1 cellular context compared by ENCODE assay signal in the genomic region with DNA sequence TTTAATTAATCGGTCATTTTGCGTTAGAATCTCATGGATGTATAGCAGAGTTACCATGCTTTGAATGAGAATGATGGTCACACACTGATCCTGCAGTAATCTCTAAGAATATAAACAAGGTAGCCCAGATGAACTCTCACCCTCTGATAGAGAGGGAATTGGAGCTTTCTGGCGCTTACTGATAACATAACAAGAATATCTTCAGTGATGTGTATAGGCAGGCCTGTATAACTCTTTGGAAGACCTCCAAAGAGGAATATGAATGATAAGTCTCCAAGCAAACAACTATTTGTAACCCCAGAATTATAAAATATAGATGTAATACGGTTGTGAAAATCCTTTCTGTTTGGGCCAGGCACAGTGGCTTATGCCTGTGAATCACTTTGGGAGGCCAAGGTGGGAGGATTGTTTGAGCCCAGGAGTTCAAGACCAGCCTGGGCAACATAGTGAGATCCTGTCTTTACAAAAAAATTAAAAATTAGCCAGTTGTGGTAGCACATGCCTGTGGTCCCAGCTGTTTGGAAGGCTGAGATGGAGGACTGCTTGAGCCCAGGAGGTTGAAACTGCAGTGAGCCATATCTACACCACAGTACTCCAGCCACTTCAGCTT.
TF ChIP-seq lines count a peak whose summit lies in the region.

No MANE protein-coding gene starts in this region.

TF ChIP-seq in K562, 482 proteins besides CTCF, POLR2A, EP300 and RAD21 (continued from another document and continues in another):
- TF ChIP-seq RERE (CRISPR knock-in tag; IDR thresholded peaks at IDR 0.05; ENCODE audit: borderline replicate concordance) (no peak), ZZZ3 (IDR thresholded peaks at IDR 0.05) (no peak), RFX1 (IDR thresholded peaks at IDR 0.05) (no peak), SIX5 (IDR thresholded peaks at IDR 0.05; ENCODE audit: borderline replicate concordance in 1 of 2, insufficient read depth in 1 of 2, low read depth in 1 of 2, low read length in 2 of 2) (no peak), CTBP1 (IDR thresholded peaks at IDR 0.05; ENCODE audit: borderline replicate concordance) (peak; percentile 78), PRMT5 (CRISPR knock-in tag; IDR thresholded peaks at IDR 0.05) (no peak), PRPF4 (IDR thresholded peaks at IDR 0.05; ENCODE audit: insufficient read depth, low read depth, low read length, poor library complexity, severe bottlenecking) (no peak), FOXJ2 (tag; IDR thresholded peaks at IDR 0.05) (peak; percentile 63; the same call in 1 of the 2 replicates), ZFP30 (CRISPR knock-in tag; IDR thresholded peaks at IDR 0.05; ENCODE audit: borderline replicate concordance) (no peak), ZBTB1 (CRISPR knock-in tag; IDR thresholded peaks at IDR 0.05; ENCODE audit: borderline replicate concordance, low read depth) (no peak), CBFB (CRISPR knock-in tag; IDR thresholded peaks at IDR 0.05) (no peak), NUFIP1 (IDR thresholded peaks at IDR 0.05; ENCODE audit: partially characterized antibody) (no peak), FOXK1 (CRISPR knock-in tag; IDR thresholded peaks at IDR 0.05; ENCODE audit: borderline replicate concordance) (no peak), CEBPG (CRISPR knock-in tag; IDR thresholded peaks at IDR 0.05) (no peak), CEBPG (tag; conservative IDR thresholded peaks at IDR 0.05 in 1 of 2, IDR thresholded peaks at IDR 0.05 in 1 of 2) (no peak), RBM25 (IDR thresholded peaks at IDR 0.05; ENCODE audit: low read depth, low read length, severe bottlenecking) (peak; percentile 66), TCF7 (IDR thresholded peaks at IDR 0.05; ENCODE audit: borderline replicate concordance) (no peak), TGIF2 (CRISPR knock-in tag; IDR thresholded peaks at IDR 0.05) (no peak), XRCC4 (IDR thresholded peaks at IDR 0.05; ENCODE audit: extremely low read depth, insufficient read depth, insufficient read length) (no peak), NFE2L1 (tag; IDR thresholded peaks at IDR 0.05; ENCODE audit: borderline replicate concordance, low read depth) (no peak), ZKSCAN8 (CRISPR knock-in tag; IDR thresholded peaks at IDR 0.05) (no peak), EHMT2 (IDR thresholded peaks at IDR 0.05) (no peak), RCOR1 (IDR thresholded peaks at IDR 0.05; ENCODE audit: borderline replicate concordance in 1 of 2, low read depth in 2 of 2, low read length in 2 of 2) (peak in 1 of 2 experiments; percentile 87; a peak in 3 of 4 replicates), PYGO2 (tag; IDR thresholded peaks at IDR 0.05) (no peak), ETV6 (IDR thresholded peaks at IDR 0.05; ENCODE audit: borderline replicate concordance in 1 of 2, low read depth in 2 of 2, low read length in 1 of 2) (no peak), ETV6 (CRISPR knock-in tag; IDR thresholded peaks at IDR 0.05; ENCODE audit: borderline replicate concordance) (no peak), HMGN3 (IDR thresholded peaks at IDR 0.05; ENCODE audit: borderline replicate concordance, extremely low read depth, insufficient read length, low read depth, low read length) (no peak), CCAR2 (IDR thresholded peaks at IDR 0.05; ENCODE audit: low read depth, low read length) (no peak), PHF20 (IDR thresholded peaks at IDR 0.05; ENCODE audit: partially characterized antibody) (no peak), ZBTB7A (IDR thresholded peaks at IDR 0.05; ENCODE audit: borderline replicate concordance, control insufficient read depth, low read depth, low read length) (no peak), RBM15 (IDR thresholded peaks at IDR 0.05; ENCODE audit: insufficient read depth, low read length) (no peak), TFAM (CRISPR knock-in tag; conservative IDR thresholded peaks at IDR 0.05) (no peak), CBX8 (IDR thresholded peaks at IDR 0.05; ENCODE audit: borderline replicate concordance, extremely low read depth, low read depth, low read length, poor library complexity, severe bottlenecking) (no peak), WHSC1 (IDR thresholded peaks at IDR 0.05; ENCODE audit: low read length) (no peak), NEUROD1 (IDR thresholded peaks at IDR 0.05; ENCODE audit: borderline replicate concordance, low read depth, low read length, partially characterized antibody) (no peak), ZNF212 (CRISPR knock-in tag; IDR thresholded peaks at IDR 0.05) (no peak), ZNF274 (IDR thresholded peaks at IDR 0.05; ENCODE audit: borderline replicate concordance, low read depth, low read length) (no peak), SMAD3 (CRISPR knock-in tag; conservative IDR thresholded peaks at IDR 0.05) (no peak), CC2D1A (IDR thresholded peaks at IDR 0.05) (no peak), TAF1 (IDR thresholded peaks at IDR 0.05; ENCODE audit: control insufficient read depth, extremely low read depth, insufficient read depth, low read length, severe bottlenecking) (no peak), GATAD2B (IDR thresholded peaks at IDR 0.05; ENCODE audit: borderline replicate concordance) (0 out of 2 replicates have a peak, but pooled peaks have one; percentile 34), ZNF217 (CRISPR knock-in tag; IDR thresholded peaks at IDR 0.05) (no peak)
- TF ChIP-seq, protein P1, sequence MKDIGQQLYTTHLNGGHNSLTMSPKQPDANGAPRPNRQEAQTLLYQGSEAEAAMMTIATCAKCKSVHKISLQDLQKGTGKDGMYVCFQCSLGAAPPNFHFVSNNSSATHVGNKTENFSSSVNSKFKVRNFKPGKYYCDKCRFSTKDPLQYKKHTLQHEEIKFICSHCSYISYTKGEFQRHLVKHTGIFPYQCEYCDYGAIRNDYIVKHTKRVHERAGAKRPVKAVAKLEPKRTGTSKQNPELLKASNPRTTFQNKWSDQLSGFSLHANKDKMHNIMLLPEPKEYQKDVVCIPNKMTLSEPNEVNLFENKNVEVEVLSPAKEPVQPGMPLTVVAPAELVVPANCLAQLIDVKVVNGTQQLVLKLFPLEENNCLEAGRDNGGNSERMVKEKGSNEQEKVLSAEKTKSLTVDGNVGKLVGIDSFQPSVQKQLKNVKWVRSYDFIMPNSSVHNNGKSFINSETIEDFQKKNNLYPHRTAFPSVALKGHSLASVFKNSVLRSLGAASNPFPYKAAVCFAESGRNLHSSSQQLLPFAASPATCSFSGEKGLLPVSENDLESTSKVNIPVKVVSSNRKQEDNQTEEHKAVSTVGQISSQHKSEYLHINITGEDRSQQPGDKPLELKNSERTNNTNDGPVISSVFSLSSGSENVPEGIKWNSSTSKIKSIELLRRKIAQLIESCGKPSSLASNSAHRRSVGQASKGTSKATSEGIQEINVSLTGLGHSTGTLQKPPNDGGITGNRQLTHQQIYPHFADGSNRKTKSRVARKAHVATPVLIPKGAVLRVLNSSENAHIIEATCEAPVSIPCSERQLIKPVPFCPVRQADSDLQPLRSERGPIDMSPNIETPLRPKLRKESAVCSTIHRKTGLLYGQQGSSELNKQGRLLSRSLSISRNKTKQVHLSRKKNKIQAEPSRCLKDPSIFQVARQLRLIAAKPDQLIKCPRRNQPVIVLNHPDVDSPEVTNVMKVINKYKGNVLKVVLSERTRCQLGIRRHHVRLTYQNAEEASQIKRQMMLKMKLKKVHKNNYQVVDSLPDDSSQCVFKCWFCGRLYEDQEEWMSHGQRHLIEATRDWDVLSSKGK (CRISPR knock-in tag; IDR thresholded peaks at IDR 0.05) = no peak
- TF ChIP-seq, protein P2, sequence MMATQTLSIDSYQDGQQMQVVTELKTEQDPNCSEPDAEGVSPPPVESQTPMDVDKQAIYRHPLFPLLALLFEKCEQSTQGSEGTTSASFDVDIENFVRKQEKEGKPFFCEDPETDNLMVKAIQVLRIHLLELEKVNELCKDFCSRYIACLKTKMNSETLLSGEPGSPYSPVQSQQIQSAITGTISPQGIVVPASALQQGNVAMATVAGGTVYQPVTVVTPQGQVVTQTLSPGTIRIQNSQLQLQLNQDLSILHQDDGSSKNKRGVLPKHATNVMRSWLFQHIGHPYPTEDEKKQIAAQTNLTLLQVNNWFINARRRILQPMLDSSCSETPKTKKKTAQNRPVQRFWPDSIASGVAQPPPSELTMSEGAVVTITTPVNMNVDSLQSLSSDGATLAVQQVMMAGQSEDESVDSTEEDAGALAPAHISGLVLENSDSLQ (IDR thresholded peaks at IDR 0.05) = 0 out of 2 replicates have a peak, but pooled peaks have one; percentile 5
- TF ChIP-seq, protein P3, sequence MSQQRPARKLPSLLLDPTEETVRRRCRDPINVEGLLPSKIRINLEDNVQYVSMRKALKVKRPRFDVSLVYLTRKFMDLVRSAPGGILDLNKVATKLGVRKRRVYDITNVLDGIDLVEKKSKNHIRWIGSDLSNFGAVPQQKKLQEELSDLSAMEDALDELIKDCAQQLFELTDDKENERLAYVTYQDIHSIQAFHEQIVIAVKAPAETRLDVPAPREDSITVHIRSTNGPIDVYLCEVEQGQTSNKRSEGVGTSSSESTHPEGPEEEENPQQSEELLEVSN (IDR thresholded peaks at IDR 0.05; ENCODE audit: borderline replicate concordance in 1 of 2, extremely low read depth in 1 of 2, insufficient read depth in 1 of 2, insufficient read length in 1 of 2, low read depth in 1 of 2, low read length in 1 of 2, poor library complexity in 1 of 2, severe bottlenecking in 1 of 2) = no peak
- TF ChIP-seq, protein P4, sequence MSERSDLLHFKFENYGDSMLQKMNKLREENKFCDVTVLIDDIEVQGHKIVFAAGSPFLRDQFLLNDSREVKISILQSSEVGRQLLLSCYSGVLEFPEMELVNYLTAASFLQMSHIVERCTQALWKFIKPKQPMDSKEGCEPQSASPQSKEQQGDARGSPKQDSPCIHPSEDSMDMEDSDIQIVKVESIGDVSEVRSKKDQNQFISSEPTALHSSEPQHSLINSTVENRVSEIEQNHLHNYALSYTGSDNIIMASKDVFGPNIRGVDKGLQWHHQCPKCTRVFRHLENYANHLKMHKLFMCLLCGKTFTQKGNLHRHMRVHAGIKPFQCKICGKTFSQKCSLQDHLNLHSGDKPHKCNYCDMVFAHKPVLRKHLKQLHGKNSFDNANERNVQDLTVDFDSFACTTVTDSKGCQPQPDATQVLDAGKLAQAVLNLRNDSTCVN (CRISPR knock-in tag; IDR thresholded peaks at IDR 0.05) = no peak
- TF ChIP-seq, protein P5, sequence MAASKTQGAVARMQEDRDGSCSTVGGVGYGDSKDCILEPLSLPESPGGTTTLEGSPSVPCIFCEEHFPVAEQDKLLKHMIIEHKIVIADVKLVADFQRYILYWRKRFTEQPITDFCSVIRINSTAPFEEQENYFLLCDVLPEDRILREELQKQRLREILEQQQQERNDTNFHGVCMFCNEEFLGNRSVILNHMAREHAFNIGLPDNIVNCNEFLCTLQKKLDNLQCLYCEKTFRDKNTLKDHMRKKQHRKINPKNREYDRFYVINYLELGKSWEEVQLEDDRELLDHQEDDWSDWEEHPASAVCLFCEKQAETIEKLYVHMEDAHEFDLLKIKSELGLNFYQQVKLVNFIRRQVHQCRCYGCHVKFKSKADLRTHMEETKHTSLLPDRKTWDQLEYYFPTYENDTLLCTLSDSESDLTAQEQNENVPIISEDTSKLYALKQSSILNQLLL (CRISPR knock-in tag; IDR thresholded peaks at IDR 0.05; ENCODE audit: borderline replicate concordance) = no peak
- TF ChIP-seq, protein P6, sequence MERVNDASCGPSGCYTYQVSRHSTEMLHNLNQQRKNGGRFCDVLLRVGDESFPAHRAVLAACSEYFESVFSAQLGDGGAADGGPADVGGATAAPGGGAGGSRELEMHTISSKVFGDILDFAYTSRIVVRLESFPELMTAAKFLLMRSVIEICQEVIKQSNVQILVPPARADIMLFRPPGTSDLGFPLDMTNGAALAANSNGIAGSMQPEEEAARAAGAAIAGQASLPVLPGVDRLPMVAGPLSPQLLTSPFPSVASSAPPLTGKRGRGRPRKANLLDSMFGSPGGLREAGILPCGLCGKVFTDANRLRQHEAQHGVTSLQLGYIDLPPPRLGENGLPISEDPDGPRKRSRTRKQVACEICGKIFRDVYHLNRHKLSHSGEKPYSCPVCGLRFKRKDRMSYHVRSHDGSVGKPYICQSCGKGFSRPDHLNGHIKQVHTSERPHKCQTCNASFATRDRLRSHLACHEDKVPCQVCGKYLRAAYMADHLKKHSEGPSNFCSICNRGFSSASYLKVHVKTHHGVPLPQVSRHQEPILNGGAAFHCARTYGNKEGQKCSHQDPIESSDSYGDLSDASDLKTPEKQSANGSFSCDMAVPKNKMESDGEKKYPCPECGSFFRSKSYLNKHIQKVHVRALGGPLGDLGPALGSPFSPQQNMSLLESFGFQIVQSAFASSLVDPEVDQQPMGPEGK (CRISPR knock-in tag; IDR thresholded peaks at IDR 0.05; ENCODE audit: borderline replicate concordance) = no peak
- TF ChIP-seq, protein P7, sequence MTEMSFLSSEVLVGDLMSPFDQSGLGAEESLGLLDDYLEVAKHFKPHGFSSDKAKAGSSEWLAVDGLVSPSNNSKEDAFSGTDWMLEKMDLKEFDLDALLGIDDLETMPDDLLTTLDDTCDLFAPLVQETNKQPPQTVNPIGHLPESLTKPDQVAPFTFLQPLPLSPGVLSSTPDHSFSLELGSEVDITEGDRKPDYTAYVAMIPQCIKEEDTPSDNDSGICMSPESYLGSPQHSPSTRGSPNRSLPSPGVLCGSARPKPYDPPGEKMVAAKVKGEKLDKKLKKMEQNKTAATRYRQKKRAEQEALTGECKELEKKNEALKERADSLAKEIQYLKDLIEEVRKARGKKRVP (CRISPR knock-in tag; IDR thresholded peaks at IDR 0.05) = no peak
